Comparison of ENCODE assay signal across 14 cellular contexts in the genomic region with DNA sequence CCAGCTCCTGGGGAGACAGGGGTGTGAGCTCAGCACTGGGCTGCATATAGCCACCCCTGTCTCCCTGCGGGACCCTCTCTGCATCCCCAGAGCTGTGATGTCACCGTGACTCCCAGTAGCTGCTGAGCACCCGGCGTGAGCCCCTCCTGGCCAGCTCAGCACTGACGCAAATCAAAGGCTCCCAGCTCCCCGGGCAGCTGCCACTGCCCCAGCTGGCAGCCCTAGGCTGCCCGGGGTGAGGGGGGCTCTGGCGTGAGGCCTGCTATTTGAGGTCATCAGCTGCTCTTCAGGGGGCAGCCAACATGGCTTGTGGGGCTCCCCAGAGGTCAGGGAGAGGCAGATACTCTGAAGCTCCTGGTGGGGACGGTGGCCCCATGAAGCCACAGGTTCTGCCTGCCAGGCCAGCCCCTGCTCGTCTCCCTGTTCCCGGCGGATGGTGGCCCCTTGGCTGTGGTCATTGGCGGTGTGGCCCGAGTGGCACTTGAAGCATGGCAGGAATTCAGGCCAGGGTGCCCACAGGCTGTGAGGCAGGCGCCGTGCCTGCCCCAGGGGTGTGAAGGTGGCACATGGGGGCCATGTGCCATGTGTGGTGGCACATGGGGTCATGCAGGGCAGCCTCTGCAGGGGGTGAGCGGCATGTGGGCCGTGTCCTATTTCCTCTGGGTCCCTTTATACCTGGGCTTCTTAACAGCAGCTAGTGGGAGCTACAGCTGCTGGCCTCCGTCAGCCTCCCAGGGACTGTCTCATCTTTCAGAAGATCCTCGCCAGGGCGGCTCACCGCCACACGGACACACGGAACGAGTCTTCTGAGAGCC.
DNase-seq lines count a peak whose midpoint lies in the region; ATAC-seq and TF ChIP-seq lines count a peak whose summit lies in the region.
"Had no signal": no experiment of that assay in that cellular context is flagged by ENCODE, and none has a peak within 500 bp of the region (broad histone marks: within the 10 kb centered on the region; RNA-seq: fewer than 3 reads in every experiment).

No MANE protein-coding gene starts in this region.

- CTCF ChIA-PET in activated CD4-positive, alpha-beta T cell treated with anti-CD3 and anti-CD28 coated beads, Interleukin-2, amount 10 ng/mL, durations not matched to agents 7 days and 5 days (lab: Charles Lee) = interaction anchor here (0.9 to 1.4 kb wide), 4 partner anchors 10 to 23 kb away, joined by 3 read pairs; no protein-coding TSS in a partner anchor

- H3K27me3 Mint-ChIP-seq in activated CD4-positive, alpha-beta T cell treated with anti-CD3 and anti-CD28 coated beads, Interleukin-2, amount 10 ng/mL, durations not matched to agents 7 days and 5 days = peaks cover 3% of the 10 kb centered on the region

- peak; percentile 44 for ATAC-seq in left ventricle myocardium superior

- TF ChIP-seq CTCF in prostate gland (IDR thresholded peaks at IDR 0.05) = no peak

- peak overlapping the region; percentile 84 for H3K27ac ChIP-seq in skeletal muscle tissue (ENCODE audit: low read depth, low read length)
- H3K27ac ChIP-seq in prostate gland = no peak overlapping the region

- H3K36me3 ChIP-seq in skeletal muscle tissue (ENCODE audit: control insufficient read depth in 3 of 3, insufficient read depth in 3 of 3, low read length in 3 of 3) (no peaks in the 10 kb centered on the region), prostate gland (no peaks in the 10 kb centered on the region)

- peaks cover 3% of the 10 kb centered on the region for H3K9me3 Mint-ChIP-seq in activated CD4-positive, alpha-beta T cell treated with anti-CD3 and anti-CD28 coated beads, Interleukin-2, amount 10 ng/mL, durations not matched to agents 7 days and 5 days

- no peaks in the 10 kb centered on the region for H3K27me3 ChIP-seq in skeletal muscle tissue (ENCODE audit: control insufficient read depth in 3 of 3, insufficient read depth in 3 of 3, low read length in 3 of 3)
- H3K27me3 ChIP-seq in prostate gland (replicated peaks; ENCODE audit: insufficient read depth) = no peaks in the 10 kb centered on the region

- intact Hi-C loops in left ventricle myocardium superior (cut with micrococcal nuclease) = no loop called here
- intact Hi-C loops in prostate gland (cut with DNase I) = no loop called here

- POLR2A ChIA-PET in activated CD4-positive, alpha-beta T cell treated with anti-CD3 and anti-CD28 coated beads, Interleukin-2, amount 10 ng/mL, durations not matched to agents 7 days and 5 days (lab: Charles Lee) = no interaction called here

- DNase-seq in DMS153 (lab: John Stamatoyannopoulos, UW) = peak; percentile 37
- DNase-seq in DMS153 treated with DMSO at 0.1 percent for 48 hours (lab: John Stamatoyannopoulos, UW; ENCODE audit: unreplicated experiment) = no peak
- peak; percentile 58 for DNase-seq in SHP77 treated with DMSO at 0.1 percent for 48 hours (lab: John Stamatoyannopoulos, UW)
- peak; percentile 47 for DNase-seq in left ventricle myocardium superior
- no peak for DNase-seq in prostate gland (ENCODE audit: low spot score)
- no peak for DNase-seq in ecto neural progenitor cell (ENCODE audit: low spot score)
- DNase-seq in activated CD4-positive, alpha-beta T cell treated with anti-CD3 and anti-CD28 coated beads, Interleukin-2, amount 10 ng/mL, durations not matched to agents 7 days and 5 days = no peak
- DNase-seq: 8988T; activated naive CD4-positive, alpha-beta T cell treated with anti-CD3 and anti-CD28 coated beads for 36 hours; glutamatergic neuron; naive B cell; NCI-H2171 treated with DMSO at 0.1 percent for 48 hours; stimulated activated naive CD4-positive, alpha-beta T cell had no signal

- no peak for TF ChIP-seq POLR2A in prostate gland (IDR thresholded peaks at IDR 0.05)

- WGBS in prostate gland = 82% methylated on average over 16 of the region's 25 CpGs

- peaks cover 6% of the 10 kb centered on the region for H3K36me3 Mint-ChIP-seq in activated CD4-positive, alpha-beta T cell treated with anti-CD3 and anti-CD28 coated beads, Interleukin-2, amount 10 ng/mL, durations not matched to agents 7 days and 5 days (ENCODE audit: low read depth)

- H3K4me1 ChIP-seq in skeletal muscle tissue (ENCODE audit: control insufficient read depth in 3 of 3, insufficient read depth in 3 of 3, low read length in 3 of 3) (peaks cover 22 to 49% (median 38%) of the 10 kb centered on the region in 3 donors), prostate gland (replicated peaks) (peaks cover 18% of the 10 kb centered on the region)

- no peak overlapping the region for H3K4me3 Mint-ChIP-seq in activated CD4-positive, alpha-beta T cell treated with anti-CD3 and anti-CD28 coated beads, Interleukin-2, amount 10 ng/mL, durations not matched to agents 7 days and 5 days
- H3K4me3 Mint-ChIP-seq: activated naive CD4-positive, alpha-beta T cell treated with anti-CD3 and anti-CD28 coated beads for 36 hours had no signal

- no peak overlapping the region for H3K27ac Mint-ChIP-seq in activated CD4-positive, alpha-beta T cell treated with anti-CD3 and anti-CD28 coated beads, Interleukin-2, amount 10 ng/mL, durations not matched to agents 7 days and 5 days
- H3K27ac Mint-ChIP-seq: activated naive CD4-positive, alpha-beta T cell treated with anti-CD3 and anti-CD28 coated beads for 36 hours had no signal

- peak overlapping the region; percentile 50 to 79 (median 57) for H3K9ac ChIP-seq in skeletal muscle tissue (ENCODE audit: low read depth in 1 of 3, low read length in 3 of 3)

- H3K4me3 ChIP-seq in skeletal muscle tissue (ENCODE audit: low read length in 3 of 3) (peak overlapping the region in 2 of 3 donors; percentile 19 to 41), prostate gland (no peak overlapping the region)

- peaks cover 10% of the 10 kb centered on the region for H3K4me1 Mint-ChIP-seq in activated CD4-positive, alpha-beta T cell treated with anti-CD3 and anti-CD28 coated beads, Interleukin-2, amount 10 ng/mL, durations not matched to agents 7 days and 5 days

- no peaks in the 10 kb centered on the region for H3K9me3 ChIP-seq in skeletal muscle tissue (ENCODE audit: control insufficient read depth in 3 of 3, low read length in 3 of 3)
- no peaks in the 10 kb centered on the region for H3K9me3 ChIP-seq in prostate gland

Comparison
In these comparisons a context has a peak if more than half of its experiments do, and no peak if none do; other contexts are left out.
1. DNase-seq: peak in DMS153 (single experiment), SHP77 treated with DMSO at 0.1 percent for 48 hours (single experiment) and left ventricle myocardium superior (single experiment); none in DMS153 treated with DMSO at 0.1 percent for 48 hours (single experiment), prostate gland (single experiment), ecto neural progenitor cell (single experiment) and activated CD4-positive, alpha-beta T cell treated with anti-CD3 and anti-CD28 coated beads, Interleukin-2, amount 10 ng/mL, durations not matched to agents 7 days and 5 days (single experiment).
2. H3K4me3 ChIP-seq: peak in skeletal muscle tissue (2 of 3); none in prostate gland (0 of 2).